In the genomic region with DNA sequence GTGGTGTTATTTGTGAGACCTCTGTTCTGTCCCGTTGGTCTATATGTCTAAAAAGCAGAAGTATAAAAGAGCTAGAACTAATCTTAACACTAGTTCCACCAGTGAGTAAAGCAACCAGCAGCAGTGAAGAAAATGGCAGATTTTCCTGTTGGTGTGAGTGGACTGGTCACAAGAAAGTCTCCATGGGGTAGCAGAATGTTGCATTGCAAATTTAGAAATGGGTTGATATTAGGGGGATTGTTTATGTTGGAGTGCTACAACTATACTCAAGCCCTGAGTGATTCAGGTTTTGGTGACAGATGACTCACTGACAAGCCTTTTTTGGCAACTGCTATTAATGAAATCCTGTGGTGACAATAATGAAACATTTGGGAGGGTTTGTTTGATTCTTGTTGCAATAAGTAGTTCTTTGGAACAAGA, we compare ENCODE assay signal across 9 cellular contexts. TPM values are rescaled to one million over a fixed set of nuclear protein-coding genes. Genes with fewer than 3 reads are reported as not detected.
DNase-seq lines count a peak whose midpoint lies in the region; ATAC-seq, FAIRE-seq and TF ChIP-seq lines count a peak whose summit lies in the region.
"Had no signal": no experiment of that assay in that cellular context is flagged by ENCODE, and none has a peak within 500 bp of the region (broad histone marks: within the 10 kb centered on the region; RNA-seq: fewer than 3 reads in every experiment).

No MANE protein-coding gene starts in this region.

- H3K27ac ChIP-seq in astrocyte (ENCODE audit: low read depth, low read length) = peak overlapping the region; percentile 75

- H3K27me3 Mint-ChIP-seq in Caco-2 (ENCODE audit: insufficient read depth, unreplicated experiment) (no peaks in the 10 kb centered on the region), astrocyte (ENCODE audit: low read depth, unreplicated experiment) (no peaks in the 10 kb centered on the region)
- H3K27me3 Mint-ChIP-seq in natural killer cell treated with Interleukin-12 subunit alpha and Interleukin-12 subunit beta and Interleukin-15 and Interleukin-18, amount 100 ng/mL, for 72 hours = no peaks in the 10 kb centered on the region

- POLR2A ChIA-PET in Caco-2 (lab: Charles Lee) = no interaction called here

- no peaks in the 10 kb centered on the region for H3K9me3 Mint-ChIP-seq in Caco-2 (ENCODE audit: unreplicated experiment)
- peaks cover 3% of the 10 kb centered on the region for H3K9me3 Mint-ChIP-seq in astrocyte (ENCODE audit: unreplicated experiment)
- H3K9me3 Mint-ChIP-seq in natural killer cell treated with Interleukin-12 subunit alpha and Interleukin-12 subunit beta and Interleukin-15 and Interleukin-18, amount 100 ng/mL, for 72 hours = no peaks in the 10 kb centered on the region

- intact Hi-C loops in Caco-2 (cut with micrococcal nuclease; ENCODE audit: unreplicated experiment) = no loop called here

- H3K9me3 ChIP-seq in Caco-2 (no peaks in the 10 kb centered on the region), astrocyte (ENCODE audit: insufficient read depth, low read depth, low read length) (no peaks in the 10 kb centered on the region)

- H3K79me2 ChIP-seq in astrocyte (ENCODE audit: insufficient read depth, low read length) = peaks cover 96% of the 10 kb centered on the region

- peak overlapping the region; percentile 48 for H3K9ac ChIP-seq in astrocyte (ENCODE audit: low read length)

- H3K4me1 Mint-ChIP-seq in Caco-2 (ENCODE audit: low read depth, unreplicated experiment) = peaks cover 11% of the 10 kb centered on the region
- peaks cover 26% of the 10 kb centered on the region for H3K4me1 Mint-ChIP-seq in astrocyte (ENCODE audit: low read depth, unreplicated experiment)
- H3K4me1 Mint-ChIP-seq in natural killer cell treated with Interleukin-12 subunit alpha and Interleukin-12 subunit beta and Interleukin-15 and Interleukin-18, amount 100 ng/mL, for 72 hours (ENCODE audit: low read depth in 2 of 2) = peaks cover 36 to 38% of the 10 kb centered on the region in 2 donors

- TF ChIP-seq CTCF in Caco-2 (IDR thresholded peaks at IDR 0.05; ENCODE audit: insufficient read depth in 1 of 2, low read depth in 1 of 2, low read length in 1 of 2, severe bottlenecking in 1 of 2, unreplicated experiment in 1 of 2) (no peak), astrocyte (IDR thresholded peaks at IDR 0.05; ENCODE audit: insufficient read depth, low read depth, low read length) (no peak)

- H3K36me3 ChIP-seq in Caco-2 (ENCODE audit: control insufficient read depth, insufficient read depth, low read length) (no peaks in the 10 kb centered on the region; the same call in 1 of the 2 replicates), astrocyte (ENCODE audit: insufficient read depth, low read length) (no peaks in the 10 kb centered on the region)
- H3K36me3 ChIP-seq: heart left ventricle had no signal

- no peaks in the 10 kb centered on the region for H3K27me3 ChIP-seq in Caco-2 (replicated peaks; ENCODE audit: control insufficient read depth, insufficient read depth, low read length)
- H3K27me3 ChIP-seq in astrocyte (ENCODE audit: insufficient read depth, low read length) = no peaks in the 10 kb centered on the region
- H3K27me3 ChIP-seq: heart left ventricle had no signal

- peak overlapping the region; percentile 80 for H3K4me2 ChIP-seq in astrocyte (ENCODE audit: low read length)

- H2AFZ ChIP-seq in astrocyte (ENCODE audit: low read depth, low read length) = no peak overlapping the region

- no peak for FAIRE-seq in astrocyte (lab: Jason Lieb, UNC)

- no TSS peak for BruUV-seq in Caco-2 (replicated peaks; lab: Mats Ljungman, UMichigan)

- CTCF ChIA-PET in Caco-2 (lab: Charles Lee) = no interaction called here

- peak; percentile 67 for ATAC-seq in GM21515 (IDR thresholded peaks at IDR 0.05; ENCODE audit: unreplicated experiment)
- peak; percentile 60 to 66 for ATAC-seq in natural killer cell treated with Interleukin-12 subunit alpha and Interleukin-12 subunit beta and Interleukin-15 and Interleukin-18, amount 100 ng/mL, for 72 hours

- H3K27ac Mint-ChIP-seq in Caco-2 (ENCODE audit: unreplicated experiment) = peak overlapping the region; percentile 9
- no peak overlapping the region for H3K27ac Mint-ChIP-seq in astrocyte (ENCODE audit: unreplicated experiment)
- H3K27ac Mint-ChIP-seq in natural killer cell treated with Interleukin-12 subunit alpha and Interleukin-12 subunit beta and Interleukin-15 and Interleukin-18, amount 100 ng/mL, for 72 hours = peak overlapping the region; percentile 22 to 80

- H3K4me3 Mint-ChIP-seq in Caco-2 (ENCODE audit: unreplicated experiment) = no peak overlapping the region
- H3K4me3 Mint-ChIP-seq in astrocyte (ENCODE audit: unreplicated experiment) = no peak overlapping the region
- peak overlapping the region; percentile 60 for H3K4me3 Mint-ChIP-seq in natural killer cell treated with Interleukin-12 subunit alpha and Interleukin-12 subunit beta and Interleukin-15 and Interleukin-18, amount 100 ng/mL, for 72 hours

- H3K4me1 ChIP-seq in Caco-2 (peaks cover 9% of the 10 kb centered on the region; the same call in 1 of the 2 replicates), astrocyte (ENCODE audit: insufficient read depth, low read length) (peaks cover 29% of the 10 kb centered on the region)

- H3K36me3 Mint-ChIP-seq in Caco-2 (ENCODE audit: insufficient read depth, unreplicated experiment) = peaks cover 22% of the 10 kb centered on the region
- peaks cover 5% of the 10 kb centered on the region for H3K36me3 Mint-ChIP-seq in astrocyte (ENCODE audit: low read depth, unreplicated experiment)
- H3K36me3 Mint-ChIP-seq in natural killer cell treated with Interleukin-12 subunit alpha and Interleukin-12 subunit beta and Interleukin-15 and Interleukin-18, amount 100 ng/mL, for 72 hours = no peaks in the 10 kb centered on the region

- no peak for DNase-seq in Caco-2
- peak; percentile 20 for DNase-seq in KG1 (lab: John Stamatoyannopoulos, UW)
- DNase-seq in astrocyte (ENCODE audit: low read depth) = peak; percentile 72
- DNase-seq in natural killer cell treated with Interleukin-12 subunit alpha and Interleukin-12 subunit beta and Interleukin-15 and Interleukin-18, amount 100 ng/mL, for 72 hours (ENCODE audit: low spot score) = no peak
- no peak for DNase-seq in midbrain (lab: John Stamatoyannopoulos, UW)
- DNase-seq in activated gamma-delta T cell (lab: John Stamatoyannopoulos, UW) = no peak
- no peak for DNase-seq in OCI-M2 (lab: John Stamatoyannopoulos, UW; ENCODE audit: unreplicated experiment)
- DNase-seq: heart left ventricle had no signal

- no peak overlapping the region for H3K4me3 ChIP-seq in Caco-2 (ENCODE audit: low read depth, low read length)
- peak overlapping the region; percentile 34 for H3K4me3 ChIP-seq in astrocyte (ENCODE audit: insufficient read depth, low read depth, low read length)
- H3K4me3 ChIP-seq: heart left ventricle had no signal

- H4K20me1 ChIP-seq in astrocyte (ENCODE audit: insufficient read depth, low read length) = peaks cover 20% of the 10 kb centered on the region

RNA-seq across cellular contexts. Expression of a gene that starts 5.6 kb away (rescaled TPM):
- total RNA-seq in Caco-2 (2022) (39.7 and 41.0 TPM in 2 replicates), astrocyte (28.2 and 31.9 TPM in 2 replicates)
- 10 to 100 TPM; 41.8 to 49.7 TPM for total RNA-seq in natural killer cell treated with Interleukin-12 subunit alpha and Interleukin-12 subunit beta and Interleukin-15 and Interleukin-18, amount 100 ng/mL, for 72 hours

RNA-seq across cellular contexts. Expression of a gene that starts 10.8 kb away (rescaled TPM):
- total RNA-seq in Caco-2 (2022) = 100.0 and 101 TPM in 2 replicates
- 31.7 and 36.2 TPM in 2 replicates for total RNA-seq in astrocyte
- total RNA-seq in natural killer cell treated with Interleukin-12 subunit alpha and Interleukin-12 subunit beta and Interleukin-15 and Interleukin-18, amount 100 ng/mL, for 72 hours = 100 to 1,000 TPM in 1 of 2 donors, 10 to 100 TPM in 1; 48.6 to 120 TPM

Comparison
In these comparisons a context has a peak if more than half of its experiments do, and no peak if none do; other contexts are left out.
1. DNase-seq: peak in KG1 (single experiment) and astrocyte (single experiment); none in Caco-2 (0 of 2), natural killer cell treated with Interleukin-12 subunit alpha and Interleukin-12 subunit beta and Interleukin-15 and Interleukin-18, amount 100 ng/mL, for 72 hours (single experiment), midbrain (single experiment), activated gamma-delta T cell (single experiment) and OCI-M2 (single experiment).